Comparison of ENCODE assay signal across 8 cellular contexts in the genomic region with DNA sequence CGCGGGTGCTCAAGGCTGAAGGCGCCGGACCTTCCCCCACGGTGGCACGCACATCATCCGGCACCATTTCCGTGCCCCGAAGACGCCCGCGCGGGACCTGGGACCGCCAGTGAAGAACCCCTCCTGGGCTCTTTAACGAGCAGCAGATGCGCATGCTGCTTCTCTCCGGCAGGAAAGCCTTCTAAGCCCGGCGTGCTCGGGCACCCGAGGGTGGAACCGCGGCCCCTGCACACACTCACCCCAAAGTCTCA. TPM values are rescaled to one million over a fixed set of nuclear protein-coding genes. Genes with fewer than 3 reads are reported as not detected.
DNase-seq lines count a peak whose midpoint lies in the region; ATAC-seq and TF ChIP-seq lines count a peak whose summit lies in the region.

No MANE protein-coding gene starts in this region.

- no peak for DNase-seq in left ventricle myocardium inferior
- DNase-seq in Right ventricle myocardium inferior (ENCODE audit: missing footprints): no peak
- DNase-seq in mucosa of gallbladder (ENCODE audit: low spot score): peak; percentile 18
- no peak for DNase-seq in vagina (ENCODE audit: extremely low spot score in 2 of 2)
- no peak for DNase-seq in HuH-7 (ENCODE audit: low spot score)

- H3K27me3 ChIP-seq in left ventricle myocardium inferior (ENCODE audit: low read depth) (peaks cover 95% of the 10 kb centered on the region), vagina (no peaks in the 10 kb centered on the region)

- H3K4me1 ChIP-seq in left ventricle myocardium inferior: peaks cover 37% of the 10 kb centered on the region
- peaks cover 41% of the 10 kb centered on the region for H3K4me1 ChIP-seq in vagina

- TF ChIP-seq CTCF in left ventricle myocardium inferior (IDR thresholded peaks at IDR 0.05; ENCODE audit: borderline replicate concordance): no peak
- TF ChIP-seq CTCF in vagina (IDR thresholded peaks at IDR 0.05): no peak

- peak overlapping the region; percentile 63 for H3K4me3 ChIP-seq in left ventricle myocardium inferior
- H3K4me3 ChIP-seq in vagina: peak overlapping the region; percentile 40 to 43

- ATAC-seq in Right ventricle myocardium inferior (no peak), GM19455 (IDR thresholded peaks at IDR 0.05; ENCODE audit: unreplicated experiment) (no peak), HG03196 (IDR thresholded peaks at IDR 0.05; ENCODE audit: unreplicated experiment) (no peak)

- no peak for TF ChIP-seq POLR2A in vagina (IDR thresholded peaks at IDR 0.05)

- intact Hi-C loops in left ventricle myocardium inferior (cut with micrococcal nuclease): no loop called here
- intact Hi-C loops in Right ventricle myocardium inferior (cut with DNase I): no loop called here
- intact Hi-C loops in vagina (cut with DNase I): no loop called here

- H3K27ac ChIP-seq in left ventricle myocardium inferior (replicated peaks) (no peak overlapping the region), cingulate gyrus (ENCODE audit: low read depth, low read length) (peak overlapping the region; percentile 2), vagina (peak overlapping the region; percentile 65)

- H3K36me3 ChIP-seq in left ventricle myocardium inferior (no peaks in the 10 kb centered on the region), vagina (no peaks in the 10 kb centered on the region)

- H3K9me3 ChIP-seq in left ventricle myocardium inferior (replicated peaks) (no peaks in the 10 kb centered on the region), vagina (no peaks in the 10 kb centered on the region)

RNA-seq across cellular contexts. Expression of gene FOXQ1, which starts 0.2 kb away (rescaled TPM):
- total RNA-seq in left ventricle myocardium inferior: not detected
- total RNA-seq in Right ventricle myocardium inferior: not detected
- total RNA-seq in mucosa of gallbladder: 11.5 TPM
- 6.4 TPM for total RNA-seq in vagina
